Comparison of ENCODE assay signal across 14 cellular contexts in genomic region chr1:21975296-21975695, GRCh38. TPM values are rescaled to one million over a fixed set of nuclear protein-coding genes. Genes with fewer than 3 reads are reported as not detected.
"Had no signal": no experiment of that assay in that cellular context is flagged by ENCODE, and none has a peak within 500 bp of the region (broad histone marks: within the 10 kb centered on the region; RNA-seq: fewer than 3 reads in every experiment).

No MANE protein-coding gene starts in this region.

RNA-seq across cellular contexts. Expression of gene CELA3B, which starts 1.5 kb away (rescaled TPM):
- total RNA-seq: left cardiac atrium; liver; lower lobe of right lung; mammary epithelial cell; naive thymus-derived CD8-positive, alpha-beta T cell; neural crest cell; occipital lobe; osteocyte; prostate gland; temporal lobe; urinary bladder; vagina had no signal
- polyA plus RNA-seq: hepatocyte; liver; mammary epithelial cell; naive thymus-derived CD8-positive, alpha-beta T cell had no signal

RNA-seq across cellular contexts. Expression of gene CELA3A, which starts 26.2 kb away (rescaled TPM):
- total RNA-seq: left cardiac atrium; lower lobe of right lung; mammary epithelial cell; naive thymus-derived CD8-positive, alpha-beta T cell; neural crest cell; occipital lobe; osteocyte; prostate gland; temporal lobe; urinary bladder; vagina had no signal
- polyA plus RNA-seq: mammary epithelial cell; naive thymus-derived CD8-positive, alpha-beta T cell; right cardiac atrium had no signal
